ENCODE assay signal across 18 cellular contexts in the genomic region with DNA sequence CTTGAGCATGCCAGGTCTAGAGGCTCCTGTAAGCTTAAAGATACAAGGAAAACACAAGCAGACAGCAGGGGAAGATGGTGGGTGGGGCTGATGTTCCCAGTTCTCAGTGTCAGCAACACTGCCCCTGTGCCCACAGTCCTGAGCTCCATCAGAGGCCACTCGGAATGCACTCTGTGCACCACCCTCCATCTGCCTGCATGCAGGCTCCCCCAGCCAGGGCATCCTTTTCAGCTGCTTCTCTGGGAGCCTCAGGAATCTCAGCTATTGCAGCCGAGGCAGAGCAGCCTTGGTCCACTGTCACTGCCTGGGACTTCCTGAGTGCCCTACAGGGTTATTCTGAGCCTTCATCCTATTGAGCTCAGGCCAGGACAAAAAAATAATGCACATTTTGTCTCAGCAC. TPM values are rescaled to one million over a fixed set of nuclear protein-coding genes. Genes with fewer than 3 reads are reported as not detected.
DNase-seq lines count a peak whose midpoint lies in the region; ATAC-seq and TF ChIP-seq lines count a peak whose summit lies in the region.
"Had no signal": no experiment of that assay in that cellular context is flagged by ENCODE, and none has a peak within 500 bp of the region (broad histone marks: within the 10 kb centered on the region; RNA-seq: fewer than 3 reads in every experiment).

No MANE protein-coding gene starts in this region.

- H3K4me3 Mint-ChIP-seq in CD14-positive monocyte: peak overlapping the region in 1 of 2 donors; percentile 48
- H3K4me3 Mint-ChIP-seq: CD4-positive, alpha-beta memory T cell; GM23338; IgD-negative memory B cell had no signal

- no peak overlapping the region for H2AFZ ChIP-seq in osteoblast (ENCODE audit: low read length)
- H2AFZ ChIP-seq: GM23338 had no signal

- no peaks in the 10 kb centered on the region for H3K36me3 Mint-ChIP-seq in CD14-positive monocyte
- H3K36me3 Mint-ChIP-seq: CD4-positive, alpha-beta memory T cell; IgD-negative memory B cell had no signal

- CTCF ChIA-PET in Panc1 (lab: Charles Lee): interaction anchor here (0.6 to 0.7 kb wide), 2 partner anchors 65 to 363 kb away, joined by 3 read pairs; no protein-coding TSS in a partner anchor

- no peak overlapping the region for H3K4me2 ChIP-seq in osteoblast (ENCODE audit: insufficient read depth, low read length)
- H3K4me2 ChIP-seq: GM23338 had no signal

- DNase-seq in Panc1 (ENCODE audit: low read depth, low spot score) (no peak), left colon (no peak), osteoblast (ENCODE audit: insufficient read length, low spot score, missing footprints) (peak; percentile 42), CD14-positive monocyte (ENCODE audit: low spot score) (no peak), NCI-H1930 (lab: John Stamatoyannopoulos, UW) (no peak)
- DNase-seq in activated T-cell treated with anti-CD3 and anti-CD28 coated beads, Interleukin-2, amount 50 U/mL, for 48 hours: no peak
- DNase-seq: AML-193; CD4-positive, alpha-beta memory T cell; DMS153; DMS79; GDM1; H7; KBM-7 had no signal

- H3K27ac Mint-ChIP-seq in CD14-positive monocyte: no peak overlapping the region
- H3K27ac Mint-ChIP-seq: CD4-positive, alpha-beta memory T cell; GM23338; IgD-negative memory B cell had no signal

- no peak overlapping the region for H3K4me3 ChIP-seq in Panc1 (ENCODE audit: low read depth in 2 of 2, low read length in 2 of 2)
- no peak overlapping the region for H3K4me3 ChIP-seq in osteoblast (ENCODE audit: insufficient read depth, low read length)
- H3K4me3 ChIP-seq: GM23338 had no signal

- H3K27me3 ChIP-seq in Panc1 (ENCODE audit: control insufficient read depth, insufficient read depth, low read length) (peaks cover 18% of the 10 kb centered on the region), osteoblast (ENCODE audit: insufficient read depth, low read length) (peaks cover 43% of the 10 kb centered on the region)

- no peak for TF ChIP-seq CTCF in Panc1 (IDR thresholded peaks at IDR 0.05)
- TF ChIP-seq CTCF in osteoblast (IDR thresholded peaks at IDR 0.05; ENCODE audit: extremely low read depth, low read depth, low read length): no peak
- no peak for TF ChIP-seq CTCF in CD14-positive monocyte (IDR thresholded peaks at IDR 0.05)

- H3K4me1 Mint-ChIP-seq in CD14-positive monocyte: no peaks in the 10 kb centered on the region
- H3K4me1 Mint-ChIP-seq: CD4-positive, alpha-beta memory T cell; GM23338 had no signal

- intact Hi-C loops in Panc1 (cut with micrococcal nuclease; ENCODE audit: unreplicated experiment) (no loop called here), left colon (cut with DNase I, micrococcal nuclease) (no loop called here), CD14-positive monocyte (cut with micrococcal nuclease) (no loop called here)

- H4K20me1 ChIP-seq in osteoblast (ENCODE audit: insufficient read depth, low read length): no peaks in the 10 kb centered on the region

- POLR2A ChIA-PET in Panc1 (lab: Charles Lee): no interaction called here

- no peaks in the 10 kb centered on the region for H3K9me3 ChIP-seq in Panc1 (ENCODE audit: control insufficient read depth, insufficient read depth, low read depth, low read length)
- H3K9me3 ChIP-seq in osteoblast (ENCODE audit: low read depth, low read length): no peaks in the 10 kb centered on the region

- no peaks in the 10 kb centered on the region for H3K36me3 ChIP-seq in Panc1 (ENCODE audit: control insufficient read depth, insufficient read depth, low read length)
- no peaks in the 10 kb centered on the region for H3K36me3 ChIP-seq in osteoblast (ENCODE audit: insufficient read depth, low read length)

- no TSS peak for BruUV-seq in Panc1 (replicated peaks; lab: Mats Ljungman, UMichigan)

- no peaks in the 10 kb centered on the region for H3K79me2 ChIP-seq in osteoblast (ENCODE audit: insufficient read depth, low read length)

- in situ Hi-C loops in Panc1 (cut with HindIII; ENCODE audit: low pct_unique_long_range_greater_than_20kb, low sequenced_read_pairs): no loop called here

- H3K27me3 Mint-ChIP-seq in CD14-positive monocyte (ENCODE audit: low read depth in 3 of 3): peaks cover 45 to 77% (median 59%) of the 10 kb centered on the region in 3 donors

- peaks cover 0 to 2% (median 0%) of the 10 kb centered on the region in 7 donors for H3K9me3 Mint-ChIP-seq in CD14-positive monocyte
- H3K9me3 Mint-ChIP-seq: GM23338 had no signal

- H3K4me1 ChIP-seq in Panc1 (ENCODE audit: control insufficient read depth, insufficient read depth, low read length) (no peaks in the 10 kb centered on the region), osteoblast (ENCODE audit: insufficient read depth, low read length) (no peaks in the 10 kb centered on the region)

- H3K27ac ChIP-seq in Panc1 (ENCODE audit: low read length) (no peak overlapping the region), osteoblast (ENCODE audit: low read depth, low read length) (no peak overlapping the region)
- H3K27ac ChIP-seq: C4-2B had no signal

- ATAC-seq in Panc1: peak; percentile 31
- peak; percentile 16 for ATAC-seq in left colon
- no peak for ATAC-seq in HG02588 (IDR thresholded peaks at IDR 0.05; ENCODE audit: unreplicated experiment)
- ATAC-seq: GM23338 had no signal

RNA-seq across cellular contexts. Expression of a gene that starts 22.2 kb away (rescaled TPM):
- total RNA-seq in Panc1 (2021; ENCODE audit: unreplicated experiment) (0.15 TPM), left colon (not detected), osteoblast (not detected in 2 replicates)
- polyA plus RNA-seq in Panc1 (2012; ENCODE audit: insufficient read length): 0.15 TPM
- polyA plus RNA-seq in CD14-positive monocyte: not detected
- total RNA-seq: CD4-positive, alpha-beta memory T cell; GM23338; H7 had no signal
- polyA plus RNA-seq: BJ; CD4-positive, alpha-beta memory T cell; GM23338; IgD-negative memory B cell had no signal
